16 cellular contexts compared by ENCODE assay signal in the genomic region with DNA sequence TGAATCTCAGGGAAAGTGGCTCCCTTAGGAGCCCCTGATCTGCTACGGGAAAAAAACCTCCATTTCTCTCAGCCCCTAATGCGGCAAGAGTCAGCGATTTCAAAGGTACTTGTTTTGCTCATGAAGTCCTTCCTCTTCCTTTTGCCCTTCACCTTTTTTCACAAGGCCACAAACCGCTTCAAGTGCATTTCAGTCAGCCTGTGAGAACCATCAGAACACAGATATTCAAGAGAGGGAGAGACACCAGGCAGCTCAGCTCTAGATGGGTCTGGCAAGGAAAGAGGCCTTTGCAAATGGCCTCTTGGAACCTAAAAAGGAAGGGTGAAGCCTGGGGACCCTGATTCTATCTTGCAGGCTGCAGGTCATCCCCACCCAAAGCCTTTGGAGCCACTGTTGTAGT.
DNase-seq lines count a peak whose midpoint lies in the region; ATAC-seq and TF ChIP-seq lines count a peak whose summit lies in the region.
"Had no signal": no experiment of that assay in that cellular context is flagged by ENCODE, and none has a peak within 500 bp of the region (broad histone marks: within the 10 kb centered on the region; RNA-seq: fewer than 3 reads in every experiment).

No MANE protein-coding gene starts in this region.

- POLR2A ChIA-PET in PC-3 (lab: Charles Lee; ENCODE audit: unreplicated experiment) = no interaction called here

- peak overlapping the region; percentile 71 to 93 (median 83) for H3K27ac ChIP-seq in BLaER1 treated with 17β-estradiol and CSF1 and Interleukin-3, amounts not matched to agents 10 nM and 100 nM
- H3K27ac ChIP-seq in PC-3 (ENCODE audit: low read length) (no peak overlapping the region), heart left ventricle (peak overlapping the region; percentile 66 to 87 (median 78)), skin epidermis (peak overlapping the region in 12 of 21 experiments; percentile 7 to 76 (median 50))

- H3K27me3 ChIP-seq in BLaER1 treated with 17β-estradiol and CSF1 and Interleukin-3, amounts not matched to agents 10 nM and 100 nM = no peaks in the 10 kb centered on the region
- H3K27me3 ChIP-seq in PC-3 (ENCODE audit: low read length) (no peaks in the 10 kb centered on the region), heart left ventricle (no peaks in the 10 kb centered on the region)
- H3K27me3 ChIP-seq: BE2C had no signal

- peak overlapping the region; percentile 59 to 82 (median 70); a peak in 21 of 22 replicates for H3K9ac ChIP-seq in BLaER1 treated with 17β-estradiol and CSF1 and Interleukin-3, amounts not matched to agents 10 nM and 100 nM
- H3K9ac ChIP-seq in PC-3 (ENCODE audit: low read length) = no peak overlapping the region
- H3K9ac ChIP-seq: parathyroid adenoma, SK-N-SH had no signal

- intact Hi-C loops in PC-3 (cut with micrococcal nuclease) (no loop called here), heart left ventricle (cut with DNase I) (no loop called here)

- peaks cover 69 to 93% (median 85%) of the 10 kb centered on the region in 10 experiments for H3K4me1 ChIP-seq in BLaER1 treated with 17β-estradiol and CSF1 and Interleukin-3, amounts not matched to agents 10 nM and 100 nM
- peaks cover 12% of the 10 kb centered on the region for H3K4me1 ChIP-seq in PC-3 (ENCODE audit: insufficient read depth, low read length)
- H3K4me1 ChIP-seq in heart left ventricle = peaks cover 8 to 92% (median 65%) of the 10 kb centered on the region in 12 donors
- H3K4me1 ChIP-seq: BE2C, parathyroid adenoma had no signal

- 50 to 58% (median 51%) methylated on average over 4 of the region's 4 CpGs for WGBS in heart left ventricle, 4 donors

- H3K9me3 ChIP-seq in BLaER1 treated with 17β-estradiol and CSF1 and Interleukin-3, amounts not matched to agents 10 nM and 100 nM (replicated peaks in 1 of 11) = peaks cover 0 to 3% (median 0%) of the 10 kb centered on the region in 11 experiments; a peak in 3 of 22 replicates
- H3K9me3 ChIP-seq in PC-3 (ENCODE audit: low read length) (no peaks in the 10 kb centered on the region), heart left ventricle (no peaks in the 10 kb centered on the region)
- H3K9me3 ChIP-seq: BE2C, SK-N-SH had no signal

- H3K9me2 ChIP-seq in PC-3 (replicated peaks; ENCODE audit: low read length) = no peaks in the 10 kb centered on the region
- H3K9me2 ChIP-seq: SK-N-SH had no signal

- H4K20me1 ChIP-seq in BLaER1 treated with 17β-estradiol and CSF1 and Interleukin-3, amounts not matched to agents 10 nM and 100 nM = peaks cover 0 to 27% (median 0%) of the 10 kb centered on the region in 11 experiments; a peak in 2 of 22 replicates
- H4K20me1 ChIP-seq in PC-3 (ENCODE audit: low read length) = no peaks in the 10 kb centered on the region

- no peak for ATAC-seq in PC-3
- peak; percentile 14 to 41 (median 29) for ATAC-seq in heart left ventricle
- no peak for ATAC-seq in HG03097 (IDR thresholded peaks at IDR 0.05; ENCODE audit: low FRiP score, unreplicated experiment)
- ATAC-seq in GM21360 (IDR thresholded peaks at IDR 0.05; ENCODE audit: unreplicated experiment) = no peak
- ATAC-seq in GM21737 (IDR thresholded peaks at IDR 0.05; ENCODE audit: unreplicated experiment) = no peak

- 0 out of 22 replicates have a peak, but pooled peaks cover 0 to 5% (median 0%) of the 10 kb centered on the region in 11 experiments for H3K36me3 ChIP-seq in BLaER1 treated with 17β-estradiol and CSF1 and Interleukin-3, amounts not matched to agents 10 nM and 100 nM
- H3K36me3 ChIP-seq in PC-3 (ENCODE audit: low read depth, low read length) (no peaks in the 10 kb centered on the region), heart left ventricle (no peaks in the 10 kb centered on the region)
- H3K36me3 ChIP-seq: BE2C had no signal

- TF ChIP-seq POLR2A in heart left ventricle (IDR thresholded peaks at IDR 0.05) = no peak

- peak overlapping the region; percentile 3; the same call in 1 of the 2 replicates for H2AFZ ChIP-seq in PC-3 (ENCODE audit: low read length)
- H2AFZ ChIP-seq: parathyroid adenoma had no signal

- DNase-seq in PC-3 = no peak
- DNase-seq in heart left ventricle = peak in 1 of 5 donors; percentile 20
- DNase-seq in NCI-H1417 (lab: John Stamatoyannopoulos, UW) = no peak
- DNase-seq: activated CD4-positive, CD25-positive, alpha-beta regulatory T cell treated with anti-CD3 and anti-CD28 coated beads, Interleukin-2, amount 50 U/mL, for 72 hours; activated gamma-delta T cell; BE2C; GF-D8; NCI-H1694; NK-92 treated with Interleukin-12 subunit alpha and Interleukin-12 subunit beta, amount 100 ng/mL, for 24 hours; SK-N-SH had no signal

- no peaks in the 10 kb centered on the region for H3F3A ChIP-seq in PC-3 (ENCODE audit: low read length, unreplicated experiment)

- peak overlapping the region; percentile 83 to 95 (median 92) for H3K4me2 ChIP-seq in BLaER1 treated with 17β-estradiol and CSF1 and Interleukin-3, amounts not matched to agents 10 nM and 100 nM
- no peak overlapping the region for H3K4me2 ChIP-seq in PC-3 (ENCODE audit: low read length)
- H3K4me2 ChIP-seq: SK-N-SH had no signal

- BruUV-seq in PC-3 (replicated peaks; lab: Mats Ljungman, UMichigan) = no TSS peak

- no peak for TF ChIP-seq CTCF in PC-3 (conservative IDR thresholded peaks at IDR 0.05; ENCODE audit: low read depth, low read length)
- TF ChIP-seq CTCF in heart left ventricle (IDR thresholded peaks at IDR 0.05) = no peak

- peak overlapping the region; percentile 21 to 55 (median 46); a peak in 16 of 20 replicates for H3K4me3 ChIP-seq in BLaER1 treated with 17β-estradiol and CSF1 and Interleukin-3, amounts not matched to agents 10 nM and 100 nM
- H3K4me3 ChIP-seq in PC-3 (ENCODE audit: low read length) (no peak overlapping the region), heart left ventricle (no peak overlapping the region), skin epidermis (no peak overlapping the region)

- CTCF ChIA-PET in PC-3 (lab: Charles Lee) = no interaction called here

- peaks cover 12% of the 10 kb centered on the region for H3K79me2 ChIP-seq in PC-3 (ENCODE audit: low read length)
- H3K79me2 ChIP-seq: parathyroid adenoma had no signal

Comparison
In these comparisons a context has a peak if more than half of its experiments do, and no peak if none do; other contexts are left out.
1. H3K4me3 ChIP-seq: peak in BLaER1 treated with 17β-estradiol and CSF1 and Interleukin-3, amounts not matched to agents 10 nM and 100 nM (10 of 10); none in PC-3 (single experiment), heart left ventricle (0 of 12) and skin epidermis (0 of 7).
2. ATAC-seq: peak in heart left ventricle (4 of 4); none in PC-3 (single experiment), HG03097 (single experiment), GM21360 (single experiment) and GM21737 (single experiment).